Comparison of ENCODE assay signal across 20 cellular contexts in the genomic region with DNA sequence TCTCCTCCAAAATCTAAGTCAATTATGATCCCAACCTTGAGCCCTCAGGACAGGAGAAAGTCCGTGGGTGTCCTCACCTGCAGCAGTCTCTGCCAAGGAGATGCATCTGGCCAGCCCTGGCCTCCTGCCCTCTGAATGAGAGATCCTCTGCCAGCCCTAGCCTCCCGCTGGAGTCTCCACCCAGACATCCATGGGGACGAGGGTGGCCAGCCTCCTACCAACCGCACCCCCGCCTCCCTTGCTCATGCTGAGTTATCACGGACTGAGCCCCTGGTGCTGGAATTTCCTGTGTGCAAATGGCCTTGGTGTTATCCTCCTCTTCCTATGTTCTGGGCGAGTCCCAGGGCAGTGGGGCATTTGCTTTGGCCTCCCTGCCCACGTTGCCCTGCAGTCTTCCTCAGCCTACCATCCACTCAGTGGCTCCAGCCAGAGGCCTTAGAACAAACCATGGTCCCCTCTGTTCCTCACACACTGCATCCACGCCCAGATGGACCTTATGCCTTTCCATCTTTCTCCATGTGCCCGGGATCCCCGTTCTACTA.
"Had no signal": no experiment of that assay in that cellular context is flagged by ENCODE, and none has a peak within 500 bp of the region (broad histone marks: within the 10 kb centered on the region; RNA-seq: fewer than 3 reads in every experiment).

No MANE protein-coding gene starts in this region.

- H3K27ac Mint-ChIP-seq: activated CD4-positive, alpha-beta memory T cell treated with anti-CD3 and anti-CD28 coated beads, Interleukin-2, amount 10 ng/mL, durations not matched to agents 7 days and 5 days; activated naive CD4-positive, alpha-beta T cell treated with anti-CD3 and anti-CD28 coated beads, Interleukin-2, amount 50 U/mL, for 24 hours; activated T-cell treated with anti-CD3 and anti-CD28 coated beads, Interleukin-2, amount 50 U/mL, for 72 hours; T-helper 17 cell had no signal

- H3K9me3 Mint-ChIP-seq: activated CD4-positive, alpha-beta memory T cell treated with anti-CD3 and anti-CD28 coated beads, Interleukin-2, amount 10 ng/mL, durations not matched to agents 7 days and 5 days; activated naive CD4-positive, alpha-beta T cell treated with anti-CD3 and anti-CD28 coated beads, Interleukin-2, amount 50 U/mL, for 24 hours; activated T-cell treated with anti-CD3 and anti-CD28 coated beads, Interleukin-2, amount 50 U/mL, for 72 hours had no signal

- H3K4me3 Mint-ChIP-seq: activated CD4-positive, alpha-beta memory T cell treated with anti-CD3 and anti-CD28 coated beads, Interleukin-2, amount 10 ng/mL, durations not matched to agents 7 days and 5 days; activated naive CD4-positive, alpha-beta T cell treated with anti-CD3 and anti-CD28 coated beads, Interleukin-2, amount 50 U/mL, for 24 hours; activated T-cell treated with anti-CD3 and anti-CD28 coated beads, Interleukin-2, amount 50 U/mL, for 72 hours; brain; T-helper 17 cell had no signal

- H3K9me3 ChIP-seq: left ventricle myocardium inferior, mucosa of descending colon, ovary, prostate gland, thyroid gland had no signal

- H2AFZ ChIP-seq: hepatocyte had no signal

- H3K27ac ChIP-seq: hepatocyte, left ventricle myocardium inferior, ovary, prostate gland, thyroid gland had no signal

- DNase-seq: activated CD4-positive, alpha-beta memory T cell treated with anti-CD3 and anti-CD28 coated beads, Interleukin-2, amount 10 ng/mL, durations not matched to agents 7 days and 5 days; activated CD4-positive, alpha-beta T cell treated with anti-CD3 and anti-CD28 coated beads for 48 hours; activated CD4-positive, CD25-positive, alpha-beta regulatory T cell; activated gamma-delta T cell; activated T-cell treated with anti-CD3 and anti-CD28 coated beads, Interleukin-2, amount 50 U/mL, for 72 hours; central memory CD4-positive, alpha-beta T cell; effector memory CD4-positive, alpha-beta T cell; foreskin melanocyte; left ventricle myocardium inferior; mucosa of descending colon; ovary; stimulated activated CD4-positive, alpha-beta T cell treated with anti-CD3 and anti-CD28 coated beads, Interleukin-4, amount 100 ng/mL, for 24 hours; stimulated activated naive CD8-positive, alpha-beta T cell treated with anti-CD3 and anti-CD28 coated beads, Interleukin-15, Interleukin-2, amounts not matched to agents 100 U/mL and 50 U/mL, for 24 hours; SW 1271; T-helper 17 cell; thyroid gland had no signal

- H3K36me3 Mint-ChIP-seq: activated naive CD4-positive, alpha-beta T cell treated with anti-CD3 and anti-CD28 coated beads, Interleukin-2, amount 50 U/mL, for 24 hours; brain had no signal

- H3K4me3 ChIP-seq: hepatocyte, left ventricle myocardium inferior, mucosa of descending colon, ovary, prostate gland, thyroid gland had no signal

- H3K79me2 ChIP-seq: hepatocyte had no signal

- H3K27me3 ChIP-seq: hepatocyte, ovary, thyroid gland had no signal

- H3K4me2 ChIP-seq: hepatocyte had no signal

- H3K36me3 ChIP-seq: left ventricle myocardium inferior, ovary, prostate gland, thyroid gland had no signal

- H3K4me1 ChIP-seq: prostate gland had no signal

- H3K4me1 Mint-ChIP-seq: activated CD4-positive, alpha-beta memory T cell treated with anti-CD3 and anti-CD28 coated beads, Interleukin-2, amount 10 ng/mL, durations not matched to agents 7 days and 5 days; activated naive CD4-positive, alpha-beta T cell treated with anti-CD3 and anti-CD28 coated beads, Interleukin-2, amount 50 U/mL, for 24 hours had no signal
